ENCODE assay signal across 1 cellular context in the genomic region with DNA sequence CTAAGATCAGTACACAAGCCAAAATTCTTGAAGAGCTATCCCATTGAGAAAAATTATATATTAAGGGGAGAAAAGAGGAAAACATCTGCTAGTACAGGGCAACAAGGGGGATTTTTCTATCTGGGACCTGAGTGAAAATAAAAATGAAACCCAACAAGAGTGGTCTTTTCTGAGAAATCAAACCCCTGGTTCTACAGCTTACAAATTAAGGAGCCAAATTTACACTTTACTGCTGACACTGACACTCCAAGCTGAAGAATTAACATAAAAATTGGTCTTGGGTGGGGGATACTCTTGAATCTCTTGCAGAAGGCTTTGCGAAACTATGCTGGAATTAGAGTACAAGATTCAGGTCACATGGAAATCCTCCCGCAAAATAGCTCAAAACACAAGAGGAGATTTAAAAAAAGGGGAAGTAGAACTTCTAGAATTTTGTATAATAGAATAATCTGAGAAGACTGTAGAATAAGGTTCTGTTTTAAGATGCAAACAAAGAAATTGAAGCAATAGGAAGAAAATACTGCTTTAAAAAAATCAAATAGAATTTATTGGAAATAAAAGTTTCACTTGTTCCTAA.
TF ChIP-seq lines count a peak whose summit lies in the region.

No MANE protein-coding gene starts in this region.

TF ChIP-seq in HepG2, 621 proteins besides CTCF, POLR2A, EP300 and RAD21:
- no peak for TF ChIP-seq CENPX (CRISPR knock-in tag; IDR thresholded peaks at IDR 0.05)
- TF ChIP-seq HDAC6 (IDR thresholded peaks at IDR 0.05; ENCODE audit: low read depth, low read length): no peak
- no peak for TF ChIP-seq SETDB1 (CRISPR knock-in tag; IDR thresholded peaks at IDR 0.05; ENCODE audit: borderline replicate concordance)
- no peak for TF ChIP-seq ARHGAP35 (CRISPR knock-in tag; IDR thresholded peaks at IDR 0.05; ENCODE audit: borderline replicate concordance)
- TF ChIP-seq, protein P1, sequence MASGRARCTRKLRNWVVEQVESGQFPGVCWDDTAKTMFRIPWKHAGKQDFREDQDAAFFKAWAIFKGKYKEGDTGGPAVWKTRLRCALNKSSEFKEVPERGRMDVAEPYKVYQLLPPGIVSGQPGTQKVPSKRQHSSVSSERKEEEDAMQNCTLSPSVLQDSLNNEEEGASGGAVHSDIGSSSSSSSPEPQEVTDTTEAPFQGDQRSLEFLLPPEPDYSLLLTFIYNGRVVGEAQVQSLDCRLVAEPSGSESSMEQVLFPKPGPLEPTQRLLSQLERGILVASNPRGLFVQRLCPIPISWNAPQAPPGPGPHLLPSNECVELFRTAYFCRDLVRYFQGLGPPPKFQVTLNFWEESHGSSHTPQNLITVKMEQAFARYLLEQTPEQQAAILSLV (CRISPR knock-in tag; IDR thresholded peaks at IDR 0.05; ENCODE audit: borderline replicate concordance): no peak
- TF ChIP-seq ZNF256 (CRISPR knock-in tag; conservative IDR thresholded peaks at IDR 0.05): no peak
- TF ChIP-seq, protein P2, sequence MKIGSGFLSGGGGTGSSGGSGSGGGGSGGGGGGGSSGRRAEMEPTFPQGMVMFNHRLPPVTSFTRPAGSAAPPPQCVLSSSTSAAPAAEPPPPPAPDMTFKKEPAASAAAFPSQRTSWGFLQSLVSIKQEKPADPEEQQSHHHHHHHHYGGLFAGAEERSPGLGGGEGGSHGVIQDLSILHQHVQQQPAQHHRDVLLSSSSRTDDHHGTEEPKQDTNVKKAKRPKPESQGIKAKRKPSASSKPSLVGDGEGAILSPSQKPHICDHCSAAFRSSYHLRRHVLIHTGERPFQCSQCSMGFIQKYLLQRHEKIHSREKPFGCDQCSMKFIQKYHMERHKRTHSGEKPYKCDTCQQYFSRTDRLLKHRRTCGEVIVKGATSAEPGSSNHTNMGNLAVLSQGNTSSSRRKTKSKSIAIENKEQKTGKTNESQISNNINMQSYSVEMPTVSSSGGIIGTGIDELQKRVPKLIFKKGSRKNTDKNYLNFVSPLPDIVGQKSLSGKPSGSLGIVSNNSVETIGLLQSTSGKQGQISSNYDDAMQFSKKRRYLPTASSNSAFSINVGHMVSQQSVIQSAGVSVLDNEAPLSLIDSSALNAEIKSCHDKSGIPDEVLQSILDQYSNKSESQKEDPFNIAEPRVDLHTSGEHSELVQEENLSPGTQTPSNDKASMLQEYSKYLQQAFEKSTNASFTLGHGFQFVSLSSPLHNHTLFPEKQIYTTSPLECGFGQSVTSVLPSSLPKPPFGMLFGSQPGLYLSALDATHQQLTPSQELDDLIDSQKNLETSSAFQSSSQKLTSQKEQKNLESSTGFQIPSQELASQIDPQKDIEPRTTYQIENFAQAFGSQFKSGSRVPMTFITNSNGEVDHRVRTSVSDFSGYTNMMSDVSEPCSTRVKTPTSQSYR (CRISPR knock-in tag; IDR thresholded peaks at IDR 0.05; ENCODE audit: borderline replicate concordance): no peak
- no peak for TF ChIP-seq ZFX (CRISPR knock-in tag; IDR thresholded peaks at IDR 0.05; ENCODE audit: low read depth)
- no peak for TF ChIP-seq MEIS1 (CRISPR knock-in tag; IDR thresholded peaks at IDR 0.05; ENCODE audit: borderline replicate concordance)
- no peak for TF ChIP-seq ZNF747 (CRISPR knock-in tag; IDR thresholded peaks at IDR 0.05; ENCODE audit: borderline replicate concordance)
- no peak for TF ChIP-seq PAX8 (CRISPR knock-in tag; IDR thresholded peaks at IDR 0.05; ENCODE audit: borderline replicate concordance)
